Comparison of ENCODE assay signal across 18 cellular contexts in the genomic region with DNA sequence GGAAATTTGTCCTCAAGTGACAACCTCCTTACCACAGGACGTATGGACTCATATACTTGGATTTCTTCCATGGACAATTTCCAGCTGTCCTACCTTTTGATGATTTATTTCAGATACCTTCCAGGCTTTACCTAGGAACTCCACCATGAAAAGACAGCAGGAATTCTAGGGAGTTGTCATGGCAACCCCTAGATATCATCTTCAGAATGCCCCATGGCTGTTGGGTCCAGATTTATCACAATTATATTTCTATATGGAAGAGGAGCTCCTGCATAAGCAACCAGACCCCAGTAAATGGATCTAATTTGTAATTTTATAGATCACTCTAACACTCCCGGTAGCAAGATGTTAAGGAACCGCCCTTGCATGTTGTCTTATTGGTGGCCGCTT.
"Had no signal": no experiment of that assay in that cellular context is flagged by ENCODE, and none has a peak within 500 bp of the region (broad histone marks: within the 10 kb centered on the region; RNA-seq: fewer than 3 reads in every experiment).

No MANE protein-coding gene starts in this region.

- H3K27ac ChIP-seq: foreskin keratinocyte, heart left ventricle, neutrophil, spleen, transverse colon had no signal

- ATAC-seq: activated CD8-positive, alpha-beta T cell treated with anti-CD3 and anti-CD28 coated beads for 36 hours; activated naive CD4-positive, alpha-beta T cell treated with anti-CD3 and anti-CD28 coated beads, Interleukin-2, amount 50 U/mL, for 72 hours; activated T-cell treated with anti-CD3 and anti-CD28 coated beads, Interleukin-2, amount 50 U/mL, for 72 hours; foreskin keratinocyte; naive thymus-derived CD4-positive, alpha-beta T cell; T-cell had no signal

- H3K27me3 ChIP-seq: esophagus muscularis mucosa, foreskin keratinocyte, heart left ventricle, neutrophil, spleen, transverse colon had no signal

- H3K36me3 ChIP-seq: esophagus muscularis mucosa, heart left ventricle, neutrophil, spleen, transverse colon had no signal

- DNase-seq: activated B cell treated with CpG ODN at 0.5 μM for 24 hours; activated CD4-positive, alpha-beta T cell treated with anti-CD3 and anti-CD28 coated beads, Interleukin-2, amount 50 U/mL, for 1 hour; activated CD8-positive, alpha-beta T cell treated with anti-CD3 and anti-CD28 coated beads for 36 hours; activated naive CD4-positive, alpha-beta T cell; activated T-cell treated with anti-CD3 and anti-CD28 coated beads, Interleukin-2, amount 50 U/mL, for 72 hours; dermis blood vessel endothelial cell; effector CD4-positive, alpha-beta T cell; heart left ventricle; hypothalamus; naive thymus-derived CD4-positive, alpha-beta T cell; spleen; stimulated activated naive CD4-positive, alpha-beta T cell; T-cell; transverse colon had no signal

- H3K4me3 ChIP-seq: esophagus muscularis mucosa, heart left ventricle, spleen, transverse colon had no signal

- H3K4me1 ChIP-seq: esophagus muscularis mucosa, foreskin keratinocyte, transverse colon had no signal

- H3K9me3 ChIP-seq: neutrophil, transverse colon had no signal
